ENCODE assay signal across 11 cellular contexts in the genomic region with DNA sequence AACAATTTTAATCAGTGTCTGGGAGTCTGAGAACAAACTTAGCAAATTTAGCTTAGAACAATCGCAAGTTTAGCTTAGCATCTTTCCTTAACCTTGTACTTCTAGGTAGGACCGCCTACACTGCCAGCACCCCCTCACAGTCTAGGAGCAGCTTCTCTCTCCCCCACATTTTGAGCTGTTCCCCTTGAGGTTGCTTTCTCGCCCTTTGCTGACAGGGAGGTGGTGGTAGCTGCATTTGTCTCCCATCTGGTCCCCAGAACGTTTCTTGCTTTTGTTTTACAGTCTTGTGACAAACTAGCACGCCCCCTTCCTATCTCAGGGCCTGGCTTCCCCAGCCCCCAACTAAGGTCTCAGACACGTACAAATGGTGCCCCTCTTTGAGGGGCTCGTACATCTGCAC. TPM values are rescaled to one million over a fixed set of nuclear protein-coding genes. Genes with fewer than 3 reads are reported as not detected.
DNase-seq lines count a peak whose midpoint lies in the region; ATAC-seq, FAIRE-seq and TF ChIP-seq lines count a peak whose summit lies in the region.
"Had no signal": no experiment of that assay in that cellular context is flagged by ENCODE, and none has a peak within 500 bp of the region (broad histone marks: within the 10 kb centered on the region; RNA-seq: fewer than 3 reads in every experiment).

No MANE protein-coding gene starts in this region.

- no peak overlapping the region for H2BK15ac ChIP-seq in H1 (ENCODE audit: low read length)

- no peaks in the 10 kb centered on the region for H4K20me1 ChIP-seq in H1 (replicated peaks in 1 of 2; ENCODE audit: control insufficient read depth in 1 of 2, insufficient read depth in 2 of 2, low read length in 2 of 2)

- TF ChIP-seq POLR2A in H1 (IDR thresholded peaks at IDR 0.05; ENCODE audit: control extremely low read depth in 1 of 2, low read depth in 2 of 2, low read length in 2 of 2): no peak

- no peak overlapping the region for H2BK20ac ChIP-seq in H1 (ENCODE audit: low read length)

- H3K9me3 ChIP-seq in BE2C: no peaks in the 10 kb centered on the region
- no peaks in the 10 kb centered on the region for H3K9me3 ChIP-seq in H1 (ENCODE audit: insufficient read depth in 2 of 2, low read depth in 1 of 2, low read length in 1 of 2)
- H3K9me3 ChIP-seq in trophoblast cell (ENCODE audit: insufficient read depth, low read depth, low read length): no peaks in the 10 kb centered on the region
- H3K9me3 ChIP-seq: SJSA1 had no signal

- H3K79me1 ChIP-seq in H1 (ENCODE audit: low read depth, low read length): no peaks in the 10 kb centered on the region
- H3K79me1 ChIP-seq in trophoblast cell (ENCODE audit: low read length): peaks cover 17% of the 10 kb centered on the region

- H3K27me3 ChIP-seq in BE2C: no peaks in the 10 kb centered on the region
- H3K27me3 ChIP-seq in H1 (replicated peaks in 1 of 4; ENCODE audit: control insufficient read depth in 3 of 4, extremely low read depth in 1 of 4, insufficient read depth in 3 of 4, low read length in 3 of 4): no peaks in the 10 kb centered on the region
- no peaks in the 10 kb centered on the region for H3K27me3 ChIP-seq in trophoblast cell (ENCODE audit: insufficient read depth, low read length)
- H3K27me3 ChIP-seq: SJSA1 had no signal

- CTCF ChIA-PET in H1 (lab: Charles Lee; ENCODE audit: partially characterized antibody): interaction anchor here (0.5 to 2.7 kb wide), 6 partner anchors 10 to 352 kb away, joined by 3 to 9 read pairs (median 4); no protein-coding TSS in a partner anchor

- no peak overlapping the region for H4K5ac ChIP-seq in H1 (ENCODE audit: insufficient read length, low read depth, low read length)

- H2BK120ac ChIP-seq in H1 (replicated peaks; ENCODE audit: low read depth, low read length) (no peak overlapping the region), trophoblast cell (ENCODE audit: insufficient read depth, low read length, poor library complexity) (no peak overlapping the region)

- no peak overlapping the region for H3K18ac ChIP-seq in H1 (ENCODE audit: extremely low read depth, low read length)
- H3K18ac ChIP-seq in trophoblast cell (ENCODE audit: low read length): no peak overlapping the region

- H4K8ac ChIP-seq in H1 (ENCODE audit: extremely low read depth, insufficient read depth, low read length): no peak overlapping the region
- no peak overlapping the region for H4K8ac ChIP-seq in trophoblast cell (ENCODE audit: low read depth, low read length)

- no peak overlapping the region for H3K4ac ChIP-seq in H1 (replicated peaks; ENCODE audit: insufficient read length, low read depth, low read length)
- no peak overlapping the region for H3K4ac ChIP-seq in trophoblast cell (ENCODE audit: low read depth, low read length)

- peak overlapping the region; percentile 36 for H3K4me3 ChIP-seq in BE2C (ENCODE audit: low read depth, low read length)
- no peak overlapping the region for H3K4me3 ChIP-seq in HFF-Myc (replicated peaks; ENCODE audit: low read depth, low read length)
- no peak overlapping the region for H3K4me3 ChIP-seq in H1 (ENCODE audit: extremely low read depth in 1 of 4, insufficient read depth in 2 of 4, low read depth in 3 of 4, low read length in 4 of 4)
- H3K4me3 ChIP-seq in trophoblast cell (ENCODE audit: low read depth, low read length): no peak overlapping the region
- H3K4me3 ChIP-seq: SJSA1 had no signal

- H4K91ac ChIP-seq in H1 (replicated peaks; ENCODE audit: insufficient read length, low read length) (no peak overlapping the region), trophoblast cell (ENCODE audit: low read depth, low read length) (peak overlapping the region; percentile 63)

- H3K4me2 ChIP-seq in H1 (ENCODE audit: insufficient read depth in 1 of 2, low read depth in 2 of 2, low read length in 2 of 2) (no peak overlapping the region), trophoblast cell (ENCODE audit: low read length) (no peak overlapping the region)

- TF ChIP-seq CTCF in BE2C (IDR thresholded peaks at IDR 0.05; ENCODE audit: low read depth, low read length) (no peak), HFF-Myc (IDR thresholded peaks at IDR 0.05; ENCODE audit: low read depth, low read length, missing control alignments) (no peak), H1 (IDR thresholded peaks at IDR 0.05; ENCODE audit: control extremely low read depth in 1 of 3, insufficient read depth in 1 of 3, low read depth in 1 of 3, low read length in 3 of 3) (no peak)

- no peak overlapping the region for H3K56ac ChIP-seq in H1 (replicated peaks; ENCODE audit: insufficient read length, low read depth, low read length)

- H3K27ac ChIP-seq in H1 (ENCODE audit: low read depth, low read length) (no peak overlapping the region; the same call in 1 of the 2 replicates), trophoblast cell (ENCODE audit: low read depth, low read length) (peak overlapping the region; percentile 91)
- H3K27ac ChIP-seq: SJSA1 had no signal

- 80% methylated on average over 7 of the region's 7 CpGs; no CpG with 5 or more reads in 1 of the 2 experiments for WGBS in H1 (ENCODE audit: extremely low coverage in 1 of 2, insufficient coverage in 1 of 2, insufficient read length in 1 of 2, insufficient replicate concordance in 2 of 2, low coverage in 1 of 2, low lambda C conversion rate in 2 of 2, missing lambda C conversion rate in 1 of 2), 2 experiments
- WGBS in trophoblast cell (ENCODE audit: extremely low coverage, insufficient coverage, insufficient read length): no CpG with 5 or more reads among the region's 7 CpGs

- H3K9ac ChIP-seq in H1 (replicated peaks in 1 of 4; ENCODE audit: extremely low read depth in 1 of 4, low read depth in 3 of 4, low read length in 3 of 4) (no peak overlapping the region), trophoblast cell (ENCODE audit: low read length) (no peak overlapping the region)

- H2BK12ac ChIP-seq in H1 (ENCODE audit: low read depth, low read length) (no peak overlapping the region), trophoblast cell (ENCODE audit: low read length) (no peak overlapping the region)

- no peaks in the 10 kb centered on the region for H3K23me2 ChIP-seq in H1 (ENCODE audit: low read depth, low read length)

- H3K36me3 ChIP-seq in BE2C (no peaks in the 10 kb centered on the region), H1 (ENCODE audit: control insufficient read depth in 2 of 4, insufficient read depth in 4 of 4, low read length in 3 of 4) (no peaks in the 10 kb centered on the region), trophoblast cell (ENCODE audit: control insufficient read depth in 1 of 2, insufficient read depth in 2 of 2, low read length in 2 of 2) (no peaks in the 10 kb centered on the region)
- H3K36me3 ChIP-seq: SJSA1 had no signal

- H3K23ac ChIP-seq in H1 (ENCODE audit: insufficient read length) (no peak overlapping the region), trophoblast cell (ENCODE audit: low read length) (no peak overlapping the region)

- DNase-seq in BE2C: no peak
- DNase-seq in HFF-Myc (ENCODE audit: extremely low read depth, low read depth): peak; percentile 24
- no peak for DNase-seq in H1 (ENCODE audit: low read depth in 1 of 2, low spot score in 2 of 2)
- no peak for DNase-seq in trophoblast cell
- DNase-seq in KG1 (lab: John Stamatoyannopoulos, UW): no peak
- no peak for DNase-seq in stimulated activated CD4-positive, alpha-beta T cell treated with anti-CD3 and anti-CD28 coated beads, Interleukin-15, amount 100 ng/mL, for 24 hours
- no peak for DNase-seq in activated CD4-positive, CD25-positive, alpha-beta regulatory T cell (lab: John Stamatoyannopoulos, UW)
- DNase-seq: Kasumi-1 had no signal

- H2BK5ac ChIP-seq in H1 (ENCODE audit: low read depth, low read length) (0 out of 2 replicates have a peak overlapping the region, but pooled peaks have one; percentile 22), trophoblast cell (ENCODE audit: low read depth, low read length, poor library complexity) (peak overlapping the region; percentile 31)

- H4K12ac ChIP-seq in trophoblast cell (ENCODE audit: low read depth, low read length): no peak overlapping the region

- H3K4me1 ChIP-seq in BE2C (peaks cover 15% of the 10 kb centered on the region), H1 (replicated peaks in 1 of 4; ENCODE audit: control insufficient read depth in 3 of 4, insufficient read depth in 4 of 4, low read length in 3 of 4) (peaks cover 0 to 4% (median 0%) of the 10 kb centered on the region in 4 experiments; a peak in 2 of 7 replicates), trophoblast cell (ENCODE audit: control insufficient read depth in 1 of 2, insufficient read depth in 2 of 2, low read length in 2 of 2) (peaks cover 26 to 35% of the 10 kb centered on the region in 2 experiments)

- H3K14ac ChIP-seq in H1 (ENCODE audit: insufficient read length): no peak overlapping the region
- peak overlapping the region; percentile 3 for H3K14ac ChIP-seq in trophoblast cell (ENCODE audit: low read length)

- H3K79me2 ChIP-seq in H1 (ENCODE audit: control insufficient read depth in 1 of 2, insufficient read depth in 2 of 2, low read length in 2 of 2) (no peaks in the 10 kb centered on the region), trophoblast cell (ENCODE audit: control insufficient read depth, insufficient read depth, low read length, poor library complexity) (peaks cover 3% of the 10 kb centered on the region)

- no peak overlapping the region for H2AK5ac ChIP-seq in H1 (ENCODE audit: low read depth, low read length)
- H2AK5ac ChIP-seq in trophoblast cell (ENCODE audit: low read length): no peak overlapping the region

- POLR2A ChIA-PET in H1 (lab: Charles Lee; ENCODE audit: partially characterized antibody): interaction anchor here (0.9 to 1.1 kb wide), 2 partner anchors 20 to 275 kb away, joined by 3 read pairs; no protein-coding TSS in a partner anchor

- FAIRE-seq in H1 (lab: Jason Lieb, UNC): no peak
- FAIRE-seq: keratinocyte had no signal

- ATAC-seq in GM18909 (IDR thresholded peaks at IDR 0.05; ENCODE audit: poor library complexity, unreplicated experiment): no peak

- no peak for TF ChIP-seq RAD21 in H1 (IDR thresholded peaks at IDR 0.05 in 1 of 2, conservative IDR thresholded peaks at IDR 0.05 in 1 of 2; ENCODE audit: low read depth in 2 of 2, low read length in 2 of 2)

- 0 out of 2 replicates have a peak overlapping the region, but pooled peaks have one; percentile 15 for H2AFZ ChIP-seq in H1 (ENCODE audit: low read length)
- no peak overlapping the region for H2AFZ ChIP-seq in trophoblast cell (ENCODE audit: insufficient read depth, low read length, poor library complexity)

- no peak for TF ChIP-seq EP300 in H1 (IDR thresholded peaks at IDR 0.05; ENCODE audit: borderline replicate concordance in 1 of 2, low read depth in 2 of 2, low read length in 2 of 2)

RNA-seq across cellular contexts. Expression of a gene that starts 27.4 kb away (rescaled TPM):
- 16.7 TPM for polyA plus RNA-seq in BE2C (2012; ENCODE audit: insufficient read depth, insufficient read length, low read depth)
- total RNA-seq in H1 (2021; fragmentation: NEBNext Ultra II Directional; extraction: Animal tissue kit (Norgen Biotek cat#: 25700)): 5.0 and 5.1 TPM in 2 replicates
- polyA plus RNA-seq in H1 (2011; rRNA removed): 5.1 and 5.3 TPM in 2 replicates
- 3.0 TPM for polyA plus RNA-seq in H1 (2011; cell fraction: cytosol; rRNA removed)
- 5.1 TPM for polyA plus RNA-seq in H1 (2011; cell fraction: nucleus; rRNA removed)
- 4.2 to 5.4 TPM (median 4.9 TPM) in 4 replicates for polyA plus RNA-seq in H1 (2012, experiment 1 of 2)
- polyA plus RNA-seq in H1 (2012, experiment 2 of 2): 3.0 TPM
- polyA plus RNA-seq in H1 (2013, experiment 1 of 2): 2.2 TPM
- 2.0 TPM for polyA plus RNA-seq in H1 (2013, experiment 2 of 2)
- polyA minus RNA-seq in H1 (2011; rRNA and poly(A)+ RNA removed): 6.2 and 6.9 TPM in 2 replicates
- polyA minus RNA-seq in H1 (2011; cell fraction: cytosol; rRNA and poly(A)+ RNA removed): 3.7 TPM
- 6.4 TPM for polyA minus RNA-seq in H1 (2011; cell fraction: nucleus; rRNA and poly(A)+ RNA removed)
- polyA plus RNA-seq in trophoblast cell (2013): 36.5 and 36.8 TPM in 2 replicates
